Comparison of ENCODE assay signal across 8 cellular contexts in the genomic region with DNA sequence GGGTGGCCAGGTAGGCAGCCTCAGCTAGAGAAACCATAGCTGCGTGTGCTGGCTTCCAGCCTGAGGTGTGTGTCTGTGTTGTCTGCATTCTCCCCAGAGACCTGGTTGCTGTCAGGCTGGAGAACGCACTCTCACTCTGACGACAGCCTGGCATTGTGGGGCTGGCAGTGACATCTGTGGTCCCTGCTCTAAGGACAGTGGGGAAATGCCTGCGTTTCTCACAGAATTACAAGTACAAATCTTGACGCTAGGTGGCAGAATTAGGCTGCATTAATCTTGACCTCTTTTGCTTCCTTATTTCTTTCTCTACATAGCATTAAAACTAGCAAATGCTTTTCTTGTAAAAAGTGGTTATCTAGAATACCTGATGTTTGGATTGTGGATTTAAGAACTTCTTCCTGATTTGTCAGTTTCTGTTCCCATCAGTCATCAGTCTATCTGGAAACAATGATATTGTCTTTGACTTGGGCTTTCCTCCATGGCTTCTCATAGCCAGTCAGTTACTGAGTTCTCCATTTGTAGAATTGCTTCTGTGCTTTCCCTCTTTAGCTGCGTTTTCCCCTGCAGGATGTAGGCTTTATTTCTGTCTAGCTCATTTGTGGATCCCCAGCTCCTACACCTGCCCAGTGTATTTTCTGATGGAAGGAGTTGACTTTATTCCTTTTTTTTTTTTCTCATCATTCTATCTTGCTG.
DNase-seq lines count a peak whose midpoint lies in the region; ATAC-seq, FAIRE-seq and TF ChIP-seq lines count a peak whose summit lies in the region.

No MANE protein-coding gene starts in this region.

- DNase-seq in stimulated activated CD4-positive, alpha-beta T cell treated with anti-CD3 and anti-CD28 coated beads, Interleukin-15, amount 100 ng/mL, for 24 hours: peak; percentile 26
- DNase-seq in stimulated activated CD4-positive, alpha-beta T cell treated with anti-CD3 and anti-CD28 coated beads, Interleukin-4, amount 100 ng/mL, for 1 hour: no peak
- DNase-seq in H54 (ENCODE audit: insufficient read length, low spot score) (peak; percentile 9), LNCaP clone FGC (ENCODE audit: low read depth) (peak; percentile 40), SKM-1 (lab: John Stamatoyannopoulos, UW; ENCODE audit: unreplicated experiment) (peak; percentile 66), epidermal melanocyte (ENCODE audit: insufficient read length, low spot score) (peak; percentile 36), mesothelial cell of epicardium (ENCODE audit: low spot score in 2 of 2, unreplicated experiment in 2 of 2) (no peak)

- H3K27me3 Mint-ChIP-seq in mesothelial cell of epicardium (ENCODE audit: low read depth): no peaks in the 10 kb centered on the region

- H3K4me1 Mint-ChIP-seq in mesothelial cell of epicardium: peaks cover 12% of the 10 kb centered on the region

- H3K9me3 Mint-ChIP-seq in mesothelial cell of epicardium: no peaks in the 10 kb centered on the region

- H3K27ac Mint-ChIP-seq in mesothelial cell of epicardium: no peak overlapping the region

- FAIRE-seq in H54 (lab: Jason Lieb, UNC): peak; percentile 60

- no peak for ATAC-seq in HG02970 (IDR thresholded peaks at IDR 0.05; ENCODE audit: low FRiP score, unreplicated experiment)

- no peak overlapping the region for H3K4me3 Mint-ChIP-seq in mesothelial cell of epicardium

- H3K4me3 ChIP-seq in LNCaP clone FGC (ENCODE audit: low read depth, low read length): no peak overlapping the region

- no peak for TF ChIP-seq POLR2A in H54 (IDR thresholded peaks at IDR 0.05; ENCODE audit: low read depth, low read length)

- H3K36me3 Mint-ChIP-seq in mesothelial cell of epicardium: no peaks in the 10 kb centered on the region

- peak; percentile 64 for TF ChIP-seq CTCF in LNCaP clone FGC (IDR thresholded peaks at IDR 0.05; ENCODE audit: control insufficient read depth, extremely low read depth, insufficient read depth)
- peak; percentile 81 for TF ChIP-seq CTCF in mesothelial cell of epicardium (IDR thresholded peaks at IDR 0.05; ENCODE audit: unreplicated experiment)

Comparison
In these comparisons a context has a peak if more than half of its experiments do, and no peak if none do; other contexts are left out.
1. DNase-seq: peak in stimulated activated CD4-positive, alpha-beta T cell treated with anti-CD3 and anti-CD28 coated beads, Interleukin-15, amount 100 ng/mL, for 24 hours (single experiment), H54 (single experiment), LNCaP clone FGC (single experiment), SKM-1 (single experiment) and epidermal melanocyte (single experiment); none in stimulated activated CD4-positive, alpha-beta T cell treated with anti-CD3 and anti-CD28 coated beads, Interleukin-4, amount 100 ng/mL, for 1 hour (single experiment) and mesothelial cell of epicardium (0 of 2).